Comparison of ENCODE assay signal across 1 cellular context in the genomic region with DNA sequence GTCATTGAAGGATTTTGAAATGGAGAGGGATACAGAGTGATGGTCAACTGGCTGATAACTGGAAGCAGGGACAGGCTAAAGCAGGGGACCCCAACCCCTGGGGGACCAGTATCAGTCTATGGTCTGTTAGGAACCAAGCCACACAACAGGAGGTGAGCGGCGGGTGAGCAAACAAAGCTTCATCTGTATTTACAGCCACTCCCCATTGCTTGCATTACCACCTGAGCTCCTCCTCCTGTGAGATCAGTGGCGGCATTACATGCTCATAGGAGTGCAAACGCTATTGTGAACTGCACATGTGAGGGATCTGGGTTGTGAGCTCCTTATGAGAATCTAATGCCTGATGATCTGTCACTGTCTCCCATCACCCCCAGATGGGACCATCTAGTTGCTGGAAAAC.
A peak's percentile ranks its signal among the peaks of the same experiment; 100 is the strongest.
TF ChIP-seq lines count a peak whose summit lies in the region.
"Not testable (repeated sequence)": the region's sequence is repeated elsewhere in the genome, so short reads cannot be mapped to it uniquely, and the experiment has no call there.

No MANE protein-coding gene starts in this region.

TF ChIP-seq in HepG2, 621 proteins besides CTCF, POLR2A, EP300 and RAD21 (continued from another document):
- TF ChIP-seq TCF7 (IDR thresholded peaks at IDR 0.05; ENCODE audit: low read depth) (peak; percentile 34; the same call in 1 of the 2 replicates), SOX13 (CRISPR knock-in tag; conservative IDR thresholded peaks at IDR 0.05 in 1 of 2, IDR thresholded peaks at IDR 0.05 in 1 of 2) (peak in 1 of 2 experiments; percentile 53; a peak in 1 of 4 replicates), FOXA3 (CRISPR knock-in tag; IDR thresholded peaks at IDR 0.05) (peak; percentile 29; the same call in 1 of the 2 replicates)
- not testable (repeated sequence) for TF ChIP-seq SOX13 (IDR thresholded peaks at IDR 0.05)
- TF ChIP-seq, protein P1, sequence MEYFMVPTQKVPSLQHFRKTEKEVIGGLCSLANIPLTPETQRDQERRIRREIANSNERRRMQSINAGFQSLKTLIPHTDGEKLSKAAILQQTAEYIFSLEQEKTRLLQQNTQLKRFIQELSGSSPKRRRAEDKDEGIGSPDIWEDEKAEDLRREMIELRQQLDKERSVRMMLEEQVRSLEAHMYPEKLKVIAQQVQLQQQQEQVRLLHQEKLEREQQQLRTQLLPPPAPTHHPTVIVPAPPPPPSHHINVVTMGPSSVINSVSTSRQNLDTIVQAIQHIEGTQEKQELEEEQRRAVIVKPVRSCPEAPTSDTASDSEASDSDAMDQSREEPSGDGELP (IDR thresholded peaks at IDR 0.05; ENCODE audit: borderline replicate concordance, low read depth), result peak; percentile 39; the same call in 1 of the 2 replicates
